In genomic region chr17:42566873-42567573, GRCh38 we compare ENCODE assay signal across 8 cellular contexts. TPM values are rescaled to one million over a fixed set of nuclear protein-coding genes. Genes with fewer than 3 reads are reported as not detected.
DNase-seq lines count a peak whose midpoint lies in the region; FAIRE-seq and TF ChIP-seq lines count a peak whose summit lies in the region.

A gene with protein sequence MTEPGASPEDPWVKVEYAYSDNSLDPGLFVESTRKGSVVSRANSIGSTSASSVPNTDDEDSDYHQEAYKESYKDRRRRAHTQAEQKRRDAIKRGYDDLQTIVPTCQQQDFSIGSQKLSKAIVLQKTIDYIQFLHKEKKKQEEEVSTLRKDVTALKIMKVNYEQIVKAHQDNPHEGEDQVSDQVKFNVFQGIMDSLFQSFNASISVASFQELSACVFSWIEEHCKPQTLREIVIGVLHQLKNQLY (plus strand): TSS chr17:42567100. CDS start chr17:42567125, 25 bp downstream.

- H3K9me3 ChIP-seq in neutrophil (no peaks in the 10 kb centered on the region), subcutaneous abdominal adipose tissue (ENCODE audit: control insufficient read depth in 5 of 5, low read length in 5 of 5) (no peaks in the 10 kb centered on the region)

- TF ChIP-seq POLR2A in H54 (IDR thresholded peaks at IDR 0.05; ENCODE audit: low read depth, low read length), result peak; percentile 54

- H3K4me1 ChIP-seq in neutrophil (ENCODE audit: control insufficient read depth in 1 of 2, insufficient read depth in 1 of 2, low read depth in 1 of 2, low read length in 1 of 2), result peaks cover 47 to 55% of the 10 kb centered on the region in 2 experiments
- peaks cover 19 to 76% (median 64%) of the 10 kb centered on the region in 5 donors for H3K4me1 ChIP-seq in subcutaneous abdominal adipose tissue (ENCODE audit: control insufficient read depth in 5 of 5, insufficient read depth in 5 of 5, low read length in 5 of 5)

- H3K27ac ChIP-seq in neutrophil (peak within 1 kb of the TSS; percentile 97), subcutaneous abdominal adipose tissue (ENCODE audit: low read depth, low read length) (peak within 1 kb of the TSS; percentile 91)

- peak within 1 kb of the TSS; percentile 76 to 94 (median 89) for H3K9ac ChIP-seq in subcutaneous abdominal adipose tissue (ENCODE audit: low read length in 5 of 5)

- H3K27me3 ChIP-seq in neutrophil, result no peaks in the 10 kb centered on the region
- H3K27me3 ChIP-seq in subcutaneous abdominal adipose tissue (ENCODE audit: control insufficient read depth in 5 of 5, insufficient read depth in 4 of 5, low read length in 5 of 5), result no peaks in the 10 kb centered on the region

- TF ChIP-seq CTCF in neutrophil (IDR thresholded peaks at IDR 0.05), result no peak

- peak within 1 kb of the TSS; percentile 83 to 95 for H3K4me3 ChIP-seq in neutrophil (ENCODE audit: low read depth in 1 of 2, low read length in 1 of 2)
- peak within 1 kb of the TSS; percentile 81 to 90 (median 83) for H3K4me3 ChIP-seq in subcutaneous abdominal adipose tissue (ENCODE audit: low read depth in 1 of 5, low read length in 5 of 5)

- DNase-seq in DMS 273 (lab: John Stamatoyannopoulos, UW; ENCODE audit: unreplicated experiment) (peak; percentile 98), H54 (ENCODE audit: insufficient read length, low spot score) (peak; percentile 98), NAMALWA (ENCODE audit: low spot score) (peak; percentile 94), SK-N-DZ (ENCODE audit: low spot score) (peak; percentile 94), frontal cortex (ENCODE audit: low spot score in 2 of 2) (peak; percentile 98 to 99)
- peak; percentile 91 for DNase-seq in activated naive CD4-positive, alpha-beta T cell treated with Interleukin-2 at 50 U/mL for 16 hours

- FAIRE-seq in H54 (lab: Jason Lieb, UNC) (no peak), frontal cortex (lab: Jason Lieb, UNC) (no peak)

- H3K36me3 ChIP-seq in neutrophil (peaks cover 66% of the 10 kb centered on the region), subcutaneous abdominal adipose tissue (ENCODE audit: control insufficient read depth in 5 of 5, insufficient read depth in 5 of 5, low read length in 5 of 5) (peaks cover 0 to 62% (median 50%) of the 10 kb centered on the region in 5 donors)

RNA-seq across cellular contexts. Expression of the gene that starts here (rescaled TPM):
- 26.7 and 32.4 TPM in 2 replicates for polyA plus RNA-seq in SK-N-DZ (2014; cell fraction: cytosol; rRNA removed)
- polyA plus RNA-seq in SK-N-DZ (2014; cell fraction: nucleus; rRNA removed), result 75.7 and 102 TPM in 2 replicates
- total RNA-seq in frontal cortex, result 22.8 TPM

Comparison
In these comparisons a context has a peak if more than half of its experiments do, and no peak if none do; other contexts are left out.
1. Peak in every context shown above with its lines: DNase-seq, H3K4me3 ChIP-seq and H3K27ac ChIP-seq.